In genomic region chr2:171433763-171434670, GRCh38 we compare ENCODE assay signal across 8 cellular contexts. TPM values are rescaled to one million over a fixed set of nuclear protein-coding genes. Genes with fewer than 3 reads are reported as not detected.
DNase-seq lines count a peak whose midpoint lies in the region; ATAC-seq, FAIRE-seq and TF ChIP-seq lines count a peak whose summit lies in the region.

DCAF17 (plus strand) TSS chr2:171434226; CDS start chr2:171434578, 352 bp downstream.
METTL8 (minus strand) TSS chr2:171433990; CDS start chr2:171392185, 41,805 bp downstream.

- peaks cover 7 to 14% of the 10 kb centered on the region in 2 donors for H3K4me1 ChIP-seq in adrenal gland (replicated peaks in 1 of 2)
- peaks cover 0 to 21% (median 17%) of the 10 kb centered on the region in 9 donors for H3K4me1 ChIP-seq in heart right ventricle
- H3K4me1 ChIP-seq in upper lobe of right lung = peaks cover 12% of the 10 kb centered on the region

- FAIRE-seq in GM12891 (lab: Jason Lieb, UNC) = peak; percentile 98

- no peaks in the 10 kb centered on the region for H3K27me3 Mint-ChIP-seq in T-cell

- peaks cover 28% of the 10 kb centered on the region for H3K36me3 Mint-ChIP-seq in T-cell

- CTCF ChIA-PET in T-cell (lab: Charles Lee) = interaction anchor here (0.6 to 4.5 kb wide), 4 partner anchors 402 to 505 kb away, joined by 3 to 20 read pairs (median 6); partner anchors contain the start of gene GORASP2 (in 1 of the 2)

- POLR2A ChIA-PET in T-cell (lab: Charles Lee) = interaction anchor here in 1 of 2 donors (0.5 to 1.1 kb wide), 2 partner anchors 379 to 1862 kb away, joined by 3 to 5 read pairs; no protein-coding TSS in a partner anchor

- peak within 1 kb of the TSS; percentile 79 to 88 (median 84) for H3K4me3 Mint-ChIP-seq in T-cell

- no peaks in the 10 kb centered on the region for H3K36me3 ChIP-seq in adrenal gland (replicated peaks in 1 of 2)
- peaks cover 0 to 35% (median 10%) of the 10 kb centered on the region in 9 donors for H3K36me3 ChIP-seq in heart right ventricle
- peaks cover 24% of the 10 kb centered on the region for H3K36me3 ChIP-seq in upper lobe of right lung

- no peaks in the 10 kb centered on the region for H3K9me3 Mint-ChIP-seq in T-cell

- no peaks in the 10 kb centered on the region for H3K27me3 ChIP-seq in adrenal gland
- H3K27me3 ChIP-seq in heart right ventricle = no peaks in the 10 kb centered on the region
- no peaks in the 10 kb centered on the region for H3K27me3 ChIP-seq in upper lobe of right lung

- peak in 3 of 6 experiments; percentile 21 to 35 (median 31) for TF ChIP-seq CTCF in adrenal gland (IDR thresholded peaks at IDR 0.05)
- peak in 8 of 9 donors; percentile 19 to 62 (median 42) for TF ChIP-seq CTCF in heart right ventricle (IDR thresholded peaks at IDR 0.05)
- TF ChIP-seq CTCF in upper lobe of right lung (IDR thresholded peaks at IDR 0.05) = peak; percentile 44

- ATAC-seq in HG02798 (IDR thresholded peaks at IDR 0.05; ENCODE audit: poor library complexity, unreplicated experiment) (peak; percentile 93), T-cell (replicated peaks in 1 of 4) (peak; percentile 93 to 95 (median 94)), heart right ventricle (peak; percentile 98 to 99 (median 99)), upper lobe of right lung (peak; percentile 98)

- peak; percentile 80 for TF ChIP-seq POLR2A in GM12891 (IDR thresholded peaks at IDR 0.05; ENCODE audit: low read depth, low read length)
- peak; percentile 78 to 82 for TF ChIP-seq POLR2A in adrenal gland (IDR thresholded peaks at IDR 0.05)

- 0 to 4% (median 0%) methylated on average over 11 to 87 of the region's 87 CpGs for WGBS in adrenal gland, 4 donors
- WGBS in heart right ventricle, 2 donors = 0 to 1% methylated on average over 82 to 85 of the region's 87 CpGs

- DNase-seq in GM12891 (ENCODE audit: insufficient read length, low spot score) (peak; percentile 81), NCI-H1436 treated with DMSO at 0.1 percent for 48 hours (lab: John Stamatoyannopoulos, UW) (peak; percentile 74), T-cell (peak; percentile 83 to 96 (median 92)), adrenal gland (peak; percentile 95 to 97 (median 96)), heart right ventricle (peak; percentile 94 to 96), posterior vena cava (ENCODE audit: low spot score) (peak; percentile 99), upper lobe of right lung (peak; percentile 98)

- H3K27ac ChIP-seq in adrenal gland = peak within 1 kb of the TSS; percentile 87 to 99 (median 97)
- H3K27ac ChIP-seq in heart right ventricle = peak within 1 kb of the TSS; percentile 71 to 98 (median 96)
- H3K27ac ChIP-seq in upper lobe of right lung = peak within 1 kb of the TSS; percentile 99

- intact Hi-C loops in adrenal gland (cut with DNase I) (loop anchor here (5.0 to 10.0 kb wide), 2 partner anchors 91 to 462 kb away; partner anchors contain the start of gene CYBRD1 (in 2 of the 2)), heart right ventricle (cut with DNase I) (loop anchor here in 7 of 10 donors (2.0 to 10.0 kb wide), 5 partner anchors 89 to 272 kb away; partner anchors contain the start of genes CYBRD1 (in 5 of the 7), TLK1 (in 3 of the 7) and DYNC1I2 (in 1 of the 7)), posterior vena cava (cut with DNase I) (loop anchor here in 1 of 2 donors (10.0 kb wide), 1 partner anchor 459 kb away; no protein-coding TSS in a partner anchor), upper lobe of right lung (cut with DNase I) (no loop called here)

- H3K9me3 ChIP-seq in adrenal gland (replicated peaks in 1 of 3) = no peaks in the 10 kb centered on the region
- peaks cover 0 to 8% (median 0%) of the 10 kb centered on the region in 11 donors for H3K9me3 ChIP-seq in heart right ventricle
- no peaks in the 10 kb centered on the region for H3K9me3 ChIP-seq in upper lobe of right lung

- peak within 1 kb of the TSS; percentile 95 to 96 for H3K27ac Mint-ChIP-seq in T-cell

- H3K4me3 ChIP-seq in adrenal gland = peak within 1 kb of the TSS; percentile 17 to 98 (median 50)
- H3K4me3 ChIP-seq in heart right ventricle = peak within 1 kb of the TSS; percentile 45 to 95 (median 82)
- peak within 1 kb of the TSS; percentile 87 for H3K4me3 ChIP-seq in upper lobe of right lung

- peaks cover 43 to 50% (median 48%) of the 10 kb centered on the region in 3 donors for H3K4me1 Mint-ChIP-seq in T-cell

TF ChIP-seq in GM12891, 5 proteins besides CTCF, POLR2A, EP300 and RAD21:
- TF ChIP-seq POU2F2 (IDR thresholded peaks at IDR 0.05; ENCODE audit: low read depth, low read length) (peak; percentile 59; the same call in 1 of the 2 replicates), TAF1 (IDR thresholded peaks at IDR 0.05; ENCODE audit: low read depth, low read length) (peak; percentile 73), SPI1 (IDR thresholded peaks at IDR 0.05; ENCODE audit: low read depth, low read length) (no peak), POLR2AphosphoS5 (IDR thresholded peaks at IDR 0.05; ENCODE audit: low read depth, low read length) (peak; percentile 85), PAX5 (IDR thresholded peaks at IDR 0.05; ENCODE audit: insufficient read depth, low read length, severe bottlenecking) (peak; percentile 34)
TF ChIP-seq in GM12891: peak in this region for 4.

RNA-seq across cellular contexts. Expression of gene DCAF17, which starts in this region (rescaled TPM):
- 8.4 TPM for polyA plus RNA-seq in GM12891 (2012; ENCODE audit: low read depth, missing spikeins)
- total RNA-seq in T-cell (10 to 100 TPM; 21.1 to 24.6 (median 23.9) TPM), adrenal gland (10 to 100 TPM in 7 of 8 donors, 1 to 10 TPM in 1; 9.6 to 19.9 (median 17.3) TPM), heart right ventricle (10 to 100 TPM in 1 of 10 donors, 1 to 10 TPM in 9; 6.3 to 10.5 (median 7.8) TPM), posterior vena cava (10 to 100 TPM; 19.2 TPM), upper lobe of right lung (11.3 TPM)
- polyA plus RNA-seq in adrenal gland (10 to 100 TPM in 1 of 3 donors, 1 to 10 TPM in 2; 2.6 to 13.6 (median 4.0) TPM), heart right ventricle (1 to 10 TPM; 2.0 to 2.3 TPM)

RNA-seq across cellular contexts. Expression of gene METTL8, which starts in this region (rescaled TPM):
- polyA plus RNA-seq in GM12891 (2012; ENCODE audit: low read depth, missing spikeins) = 35.0 TPM
- 10 to 100 TPM; 12.5 to 18.9 (median 16.3) TPM for total RNA-seq in T-cell
- total RNA-seq in adrenal gland = 10 to 100 TPM; 13.8 to 37.5 (median 20.6) TPM
- polyA plus RNA-seq in adrenal gland = 10 to 100 TPM in 1 of 3 donors, 1 to 10 TPM in 2; 3.3 to 24.7 (median 6.6) TPM
- 10 to 100 TPM in 7 of 10 donors, 1 to 10 TPM in 3; 6.6 to 13.6 (median 11.7) TPM for total RNA-seq in heart right ventricle
- polyA plus RNA-seq in heart right ventricle = 1 to 10 TPM; 1.7 to 3.8 TPM
- total RNA-seq in posterior vena cava = 10 to 100 TPM; 19.8 to 27.2 TPM
- total RNA-seq in upper lobe of right lung = 18.2 TPM

Comparison
In these comparisons a context has a peak if more than half of its experiments do, and no peak if none do; other contexts are left out.
1. Peak in every context shown above with its lines: DNase-seq, ATAC-seq, H3K4me3 ChIP-seq and H3K27ac ChIP-seq.